ENCODE assay signal across 19 cellular contexts in genomic region chr3:112000971-112001370, GRCh38. TPM values are rescaled to one million over a fixed set of nuclear protein-coding genes. Genes with fewer than 3 reads are reported as not detected.
A peak's percentile ranks its signal among the peaks of the same experiment; 100 is the strongest.
DNase-seq lines count a peak whose midpoint lies in the region; ATAC-seq, FAIRE-seq and TF ChIP-seq lines count a peak whose summit lies in the region.
"Had no signal": no experiment of that assay in that cellular context is flagged by ENCODE, and none has a peak within 500 bp of the region (broad histone marks: within the 10 kb centered on the region; RNA-seq: fewer than 3 reads in every experiment).

No MANE protein-coding gene starts in this region.

- peaks cover 47% of the 10 kb centered on the region for H3K4me1 ChIP-seq in astrocyte (ENCODE audit: insufficient read depth, low read length)

- no peak for ATAC-seq in HG03095 (IDR thresholded peaks at IDR 0.05; ENCODE audit: unreplicated experiment)
- ATAC-seq in activated CD8-positive, alpha-beta T cell treated with anti-CD3 and anti-CD28 coated beads for 36 hours: no peak
- ATAC-seq: T-helper 17 cell had no signal

- no peak overlapping the region for H3K4me3 Mint-ChIP-seq in astrocyte (ENCODE audit: unreplicated experiment)
- H3K4me3 Mint-ChIP-seq in nephron: peak overlapping the region; percentile 58 to 91 (median 86)
- H3K4me3 Mint-ChIP-seq in activated CD8-positive, alpha-beta T cell treated with anti-CD3 and anti-CD28 coated beads for 36 hours: no peak overlapping the region
- H3K4me3 Mint-ChIP-seq: activated T-helper 1 cell treated with anti-CD3 and anti-CD28 coated beads, Interleukin-12 subunit alpha, Interleukin-12 subunit beta, Interleukin-2, Interleukin-4 antibody, amounts not matched to agents 30 ng/mL and 10 ng/mL and 1 ng/mL, durations not matched to agents 14 hours and 24 hours and 36 hours; central memory CD8-positive, alpha-beta T cell; T-helper 17 cell had no signal

- TF ChIP-seq CTCF in astrocyte (IDR thresholded peaks at IDR 0.05; ENCODE audit: insufficient read depth, low read depth, low read length) (no peak), nephron (IDR thresholded peaks at IDR 0.05; ENCODE audit: unreplicated experiment in 3 of 3) (no peak)
- TF ChIP-seq CTCF in activated CD8-positive, alpha-beta T cell treated with anti-CD3 and anti-CD28 coated beads for 36 hours (IDR thresholded peaks at IDR 0.05): no peak

- no peaks in the 10 kb centered on the region for H3K36me3 Mint-ChIP-seq in astrocyte (ENCODE audit: low read depth, unreplicated experiment)
- H3K36me3 Mint-ChIP-seq in nephron (ENCODE audit: low read depth): peaks cover 3% of the 10 kb centered on the region
- no peaks in the 10 kb centered on the region for H3K36me3 Mint-ChIP-seq in activated CD8-positive, alpha-beta T cell treated with anti-CD3 and anti-CD28 coated beads for 36 hours (ENCODE audit: low read depth)

- peak overlapping the region; percentile 53 for H2AFZ ChIP-seq in astrocyte (ENCODE audit: low read depth, low read length)

- DNase-seq in G401 (ENCODE audit: low spot score): peak; percentile 53
- DNase-seq in NCI-H1417 (lab: John Stamatoyannopoulos, UW): peak; percentile 25 to 87 (median 54)
- DNase-seq in astrocyte (ENCODE audit: low read depth): no peak
- DNase-seq in cerebellar nuclear complex (lab: John Stamatoyannopoulos, UW): no peak
- DNase-seq in activated CD8-positive, alpha-beta T cell treated with anti-CD3 and anti-CD28 coated beads for 36 hours: no peak
- DNase-seq: activated CD4-positive, CD25-positive, alpha-beta regulatory T cell; foreskin melanocyte; left ventricle myocardium inferior; NCI-H446 treated with DMSO at 0.1 percent for 48 hours; SIG-M5; stimulated activated CD4-positive, alpha-beta T cell treated with anti-CD3 and anti-CD28 coated beads, Interleukin-4, amount 100 ng/mL, for 4 hours; stimulated activated CD8-positive, alpha-beta memory T cell treated with anti-CD3 and anti-CD28 coated beads, Interleukin-4, amount 100 ng/mL, for 48 hours; T-helper 17 cell had no signal

- intact Hi-C loops in activated CD8-positive, alpha-beta T cell treated with anti-CD3 and anti-CD28 coated beads for 36 hours (cut with micrococcal nuclease): no loop called here

- CTCF ChIA-PET in activated CD8-positive, alpha-beta T cell treated with anti-CD3 and anti-CD28 coated beads for 36 hours (lab: Charles Lee): interaction anchor here (1.7 to 21.1 kb wide), 4 partner anchors 10 to 284 kb away, joined by 7 to 477 read pairs (median 39); no protein-coding TSS in a partner anchor

- H3K4me2 ChIP-seq in astrocyte (ENCODE audit: low read length): peak overlapping the region; percentile 99

- peaks cover 4% of the 10 kb centered on the region for H3K36me3 ChIP-seq in astrocyte (ENCODE audit: insufficient read depth, low read length)
- H3K36me3 ChIP-seq: left ventricle myocardium inferior had no signal

- H4K20me1 ChIP-seq in astrocyte (ENCODE audit: insufficient read depth, low read length): no peaks in the 10 kb centered on the region

- in situ Hi-C loops in G401 (cut with HindIII; ENCODE audit: low sequenced_read_pairs): no loop called here

- H3K27ac Mint-ChIP-seq in astrocyte (ENCODE audit: unreplicated experiment) (peak overlapping the region; percentile 41), nephron (peak overlapping the region in 1 of 3 experiments; percentile 20)
- no peak overlapping the region for H3K27ac Mint-ChIP-seq in activated CD8-positive, alpha-beta T cell treated with anti-CD3 and anti-CD28 coated beads for 36 hours
- H3K27ac Mint-ChIP-seq: T-helper 17 cell had no signal

- H3K79me2 ChIP-seq in astrocyte (ENCODE audit: insufficient read depth, low read length): peaks cover 32% of the 10 kb centered on the region

- peak overlapping the region; percentile 52 for H3K27ac ChIP-seq in astrocyte (ENCODE audit: low read depth, low read length)
- H3K27ac ChIP-seq: left ventricle myocardium inferior, skin epidermis had no signal

- peak overlapping the region; percentile 82 for H3K9ac ChIP-seq in astrocyte (ENCODE audit: low read length)

- no peaks in the 10 kb centered on the region for H3K9me3 ChIP-seq in astrocyte (ENCODE audit: insufficient read depth, low read depth, low read length)
- H3K9me3 ChIP-seq: left ventricle myocardium inferior had no signal

- H3K27me3 Mint-ChIP-seq in astrocyte (ENCODE audit: low read depth, unreplicated experiment): no peaks in the 10 kb centered on the region
- peaks cover 29% of the 10 kb centered on the region for H3K27me3 Mint-ChIP-seq in nephron (ENCODE audit: low read depth)
- no peaks in the 10 kb centered on the region for H3K27me3 Mint-ChIP-seq in activated CD8-positive, alpha-beta T cell treated with anti-CD3 and anti-CD28 coated beads for 36 hours
- H3K27me3 Mint-ChIP-seq: central memory CD8-positive, alpha-beta T cell; T-helper 17 cell had no signal

- H3K4me1 Mint-ChIP-seq in astrocyte (ENCODE audit: low read depth, unreplicated experiment) (peaks cover 54% of the 10 kb centered on the region), nephron (peaks cover 46% of the 10 kb centered on the region)
- peaks cover 51% of the 10 kb centered on the region for H3K4me1 Mint-ChIP-seq in activated CD8-positive, alpha-beta T cell treated with anti-CD3 and anti-CD28 coated beads for 36 hours (ENCODE audit: low read depth)

- H3K27me3 ChIP-seq in astrocyte (ENCODE audit: insufficient read depth, low read length): no peaks in the 10 kb centered on the region

- POLR2A ChIA-PET in activated CD8-positive, alpha-beta T cell treated with anti-CD3 and anti-CD28 coated beads for 36 hours (lab: Charles Lee): interaction anchor here (1.1 to 3.2 kb wide), 2 partner anchors 22 to 131 kb away, joined by 4 to 15 read pairs; partner anchors contain the start of gene ABHD10

- FAIRE-seq in astrocyte (lab: Jason Lieb, UNC): no peak

- no peaks in the 10 kb centered on the region for H3K9me3 Mint-ChIP-seq in astrocyte (ENCODE audit: unreplicated experiment)
- no peaks in the 10 kb centered on the region for H3K9me3 Mint-ChIP-seq in nephron
- no peaks in the 10 kb centered on the region for H3K9me3 Mint-ChIP-seq in activated CD8-positive, alpha-beta T cell treated with anti-CD3 and anti-CD28 coated beads for 36 hours
- H3K9me3 Mint-ChIP-seq: activated T-helper 1 cell treated with anti-CD3 and anti-CD28 coated beads, Interleukin-12 subunit alpha, Interleukin-12 subunit beta, Interleukin-2, Interleukin-4 antibody, amounts not matched to agents 30 ng/mL and 10 ng/mL and 1 ng/mL, durations not matched to agents 14 hours and 24 hours and 36 hours; central memory CD8-positive, alpha-beta T cell had no signal

- peak overlapping the region; percentile 88 for H3K4me3 ChIP-seq in astrocyte (ENCODE audit: insufficient read depth, low read depth, low read length)
- H3K4me3 ChIP-seq: left ventricle myocardium inferior, skin epidermis had no signal

RNA-seq across cellular contexts. Expression of gene TAGLN3, which starts 2.2 kb away (rescaled TPM):
- not detected in 2 replicates for total RNA-seq in G401 (2014; rRNA removed; shearing (Covaris generic))
- total RNA-seq in astrocyte: 7.9 and 8.7 TPM in 2 replicates
- total RNA-seq in activated CD8-positive, alpha-beta T cell treated with anti-CD3 and anti-CD28 coated beads for 36 hours: 1 to 10 TPM in 1 of 2 experiments, under 1 TPM in 1; 0.89 to 1.2 TPM

RNA-seq across cellular contexts. Expression of gene ABHD10, which starts 22.1 kb away (rescaled TPM):
- total RNA-seq in G401 (2014; rRNA removed; shearing (Covaris generic)): 26.5 and 39.9 TPM in 2 replicates
- total RNA-seq in astrocyte: 26.6 and 28.6 TPM in 2 replicates
- total RNA-seq in activated CD8-positive, alpha-beta T cell treated with anti-CD3 and anti-CD28 coated beads for 36 hours: 10 to 100 TPM; 59.4 to 66.5 TPM

RNA-seq across cellular contexts. Expression of gene TMPRSS7, which starts 33.6 kb away (rescaled TPM):
- not detected in 2 replicates for total RNA-seq in G401 (2014; rRNA removed; shearing (Covaris generic))
- total RNA-seq in astrocyte: not detected in 2 replicates
- not detected for total RNA-seq in activated CD8-positive, alpha-beta T cell treated with anti-CD3 and anti-CD28 coated beads for 36 hours
- total RNA-seq: activated CD8-positive, alpha-beta memory T cell treated with anti-CD3 and anti-CD28 coated beads for 36 hours; activated T-helper 1 cell treated with anti-CD3 and anti-CD28 coated beads, Interleukin-12 subunit alpha, Interleukin-12 subunit beta, Interleukin-2, Interleukin-4 antibody, amounts not matched to agents 30 ng/mL and 10 ng/mL and 1 ng/mL, durations not matched to agents 14 hours and 24 hours and 36 hours; left ventricle myocardium inferior had no signal

Comparison
In these comparisons a context has a peak if more than half of its experiments do, and no peak if none do; other contexts are left out.
1. DNase-seq: peak in G401 (single experiment) and NCI-H1417 (3 of 3); none in astrocyte (single experiment), cerebellar nuclear complex (0 of 2) and activated CD8-positive, alpha-beta T cell treated with anti-CD3 and anti-CD28 coated beads for 36 hours (single experiment).
2. H3K4me3 Mint-ChIP-seq: peak in nephron (3 of 3); none in astrocyte (single experiment) and activated CD8-positive, alpha-beta T cell treated with anti-CD3 and anti-CD28 coated beads for 36 hours (single experiment).